Comparison of ENCODE assay signal across 8 cellular contexts in the genomic region with DNA sequence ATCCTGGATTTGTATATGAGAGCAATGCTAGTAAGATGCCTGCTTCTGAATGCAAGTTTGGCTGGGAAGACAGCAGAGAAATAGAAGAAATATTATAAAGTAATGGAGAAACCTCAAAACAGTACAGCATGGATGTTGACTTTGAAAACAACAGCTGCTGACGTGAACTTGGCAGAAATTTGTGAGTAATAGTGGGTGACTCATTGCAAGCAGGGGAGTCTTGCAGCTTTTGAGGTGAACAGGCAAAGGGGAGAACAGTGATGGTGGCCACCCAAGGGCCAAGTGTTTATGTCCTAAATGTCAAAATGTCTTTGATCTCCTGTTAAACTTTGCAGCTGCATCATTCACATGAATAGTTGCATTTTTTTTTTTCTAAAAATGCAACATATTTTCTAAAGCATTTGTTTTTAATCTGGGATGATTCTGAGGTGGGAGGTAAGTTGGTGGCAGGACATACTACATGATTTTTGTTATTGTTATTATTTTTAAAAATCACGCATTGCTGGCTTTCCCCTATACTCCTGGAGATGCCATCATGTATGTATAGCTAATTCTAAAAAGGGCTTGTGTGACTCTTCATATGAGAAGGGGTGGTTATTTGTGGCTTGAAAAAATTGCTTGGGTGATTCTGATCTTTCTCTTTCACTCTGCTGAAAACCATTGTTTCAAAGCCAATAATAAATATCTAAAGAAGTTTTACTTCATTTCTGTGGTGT.
DNase-seq lines count a peak whose midpoint lies in the region; ATAC-seq, FAIRE-seq and TF ChIP-seq lines count a peak whose summit lies in the region.
"Not testable (repeated sequence)": the region's sequence is repeated elsewhere in the genome, so short reads cannot be mapped to it uniquely, and the experiment has no call there.

No MANE protein-coding gene starts in this region.

- H3K4me3 Mint-ChIP-seq in activated T-cell treated with anti-CD3 and anti-CD28 coated beads, Interleukin-2, amount 50 U/mL, for 4 hours = not testable (repeated sequence)

- DNase-seq in ELR (ENCODE audit: low read depth) = peak; percentile 52
- DNase-seq in HFF-Myc (ENCODE audit: extremely low read depth, low read depth) = peak; percentile 7
- not testable (repeated sequence) for DNase-seq in HTR-8/SVneo (ENCODE audit: insufficient read length, low spot score); activated T-cell treated with anti-CD3 and anti-CD28 coated beads, Interleukin-2, amount 50 U/mL, for 4 hours; omental fat pad (ENCODE audit: low spot score)
- peak; percentile 79 for DNase-seq in choroid plexus epithelial cell (ENCODE audit: low read depth)

- ATAC-seq in GM19395 (IDR thresholded peaks at IDR 0.05; ENCODE audit: unreplicated experiment) (peak; percentile 79), HG03095 (IDR thresholded peaks at IDR 0.05; ENCODE audit: unreplicated experiment) (peak; percentile 74), omental fat pad (ENCODE audit: low FRiP score) (peak; percentile 70)
- peak; percentile 63 to 70 for ATAC-seq in activated T-cell treated with anti-CD3 and anti-CD28 coated beads, Interleukin-2, amount 50 U/mL, for 4 hours

- FAIRE-seq in HTR-8/SVneo (lab: Jason Lieb, UNC) = peak; percentile 86

- H3K4me3 ChIP-seq in HFF-Myc (replicated peaks; ENCODE audit: low read depth, low read length); choroid plexus epithelial cell (ENCODE audit: low read depth, low read length): not testable (repeated sequence)

- not testable (repeated sequence) for H3K9me3 Mint-ChIP-seq in activated T-cell treated with anti-CD3 and anti-CD28 coated beads, Interleukin-2, amount 50 U/mL, for 4 hours

- H3K36me3 Mint-ChIP-seq in activated T-cell treated with anti-CD3 and anti-CD28 coated beads, Interleukin-2, amount 50 U/mL, for 4 hours (ENCODE audit: insufficient read depth) = peaks cover 23% of the 10 kb centered on the region

- not testable (repeated sequence) for TF ChIP-seq CTCF in HFF-Myc (IDR thresholded peaks at IDR 0.05; ENCODE audit: low read depth, low read length, missing control alignments); choroid plexus epithelial cell (conservative IDR thresholded peaks at IDR 0.05; ENCODE audit: low read depth, low read length); omental fat pad (IDR thresholded peaks at IDR 0.05)

- not testable (repeated sequence) for H3K27me3 Mint-ChIP-seq in activated T-cell treated with anti-CD3 and anti-CD28 coated beads, Interleukin-2, amount 50 U/mL, for 4 hours (ENCODE audit: low read depth)

- H3K4me1 Mint-ChIP-seq in activated T-cell treated with anti-CD3 and anti-CD28 coated beads, Interleukin-2, amount 50 U/mL, for 4 hours (ENCODE audit: low read depth) = not testable (repeated sequence)
